ENCODE assay signal across 7 cellular contexts in genomic region chr4:113801882-113802281, GRCh38.
"Had no signal": no experiment of that assay in that cellular context is flagged by ENCODE, and none has a peak within 500 bp of the region (broad histone marks: within the 10 kb centered on the region; RNA-seq: fewer than 3 reads in every experiment).

No MANE protein-coding gene starts in this region.

- FAIRE-seq: G401.6, GM12878, GM12891, GM12892, GM18507 had no signal

- H3K4me3 ChIP-seq: GM12878 had no signal

- DNase-seq: GDM1, GF-D8 had no signal
